Comparison of ENCODE assay signal across 13 cellular contexts in the genomic region with DNA sequence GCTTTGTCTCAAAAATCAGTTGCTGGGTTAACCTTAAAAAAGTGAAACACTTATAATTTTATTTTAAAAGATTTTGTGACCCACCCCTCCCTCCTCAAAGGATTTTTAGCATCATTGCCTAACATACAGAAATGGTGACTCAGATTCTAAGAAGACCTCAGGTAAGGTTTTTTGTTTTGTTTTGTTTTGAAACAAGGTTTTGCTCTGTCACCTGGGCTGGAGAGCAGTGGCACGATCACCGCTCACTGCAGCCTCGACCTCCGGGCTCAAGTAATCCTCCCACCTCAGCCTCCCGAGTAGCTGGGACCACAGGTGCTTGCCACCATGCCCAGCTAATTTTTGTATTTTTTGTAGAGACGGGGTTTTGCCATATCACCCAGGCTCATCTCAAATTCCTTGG.
A peak's percentile ranks its signal among the peaks of the same experiment; 100 is the strongest.
DNase-seq lines count a peak whose midpoint lies in the region; ATAC-seq and TF ChIP-seq lines count a peak whose summit lies in the region.
"Had no signal": no experiment of that assay in that cellular context is flagged by ENCODE, and none has a peak within 500 bp of the region (broad histone marks: within the 10 kb centered on the region; RNA-seq: fewer than 3 reads in every experiment).

No MANE protein-coding gene starts in this region.

- H3K27me3 ChIP-seq in MG63: no peaks in the 10 kb centered on the region
- H3K27me3 ChIP-seq: adrenal gland had no signal

- no peak overlapping the region for H3K4me3 ChIP-seq in MG63
- H3K4me3 ChIP-seq: adrenal gland had no signal

- peak overlapping the region; percentile 83 for H3K27ac Mint-ChIP-seq in activated CD4-positive, alpha-beta T cell treated with anti-CD3 and anti-CD28 coated beads for 36 hours
- H3K27ac Mint-ChIP-seq in CD14-positive monocyte (peak overlapping the region in 6 of 7 donors; percentile 25 to 74 (median 48)), natural killer cell (peak overlapping the region; percentile 91 to 93)
- H3K27ac Mint-ChIP-seq in activated T-helper 17 cell treated with anti-CD3 and anti-CD28 coated beads, Interleukin-2, amount 50 U/mL, for 72 hours: peak overlapping the region; percentile 90

- POLR2A ChIA-PET in activated CD4-positive, alpha-beta T cell treated with anti-CD3 and anti-CD28 coated beads for 36 hours (lab: Charles Lee): no interaction called here

- H3K9me3 Mint-ChIP-seq in activated CD4-positive, alpha-beta T cell treated with anti-CD3 and anti-CD28 coated beads for 36 hours (ENCODE audit: low read depth): peaks cover 2% of the 10 kb centered on the region
- H3K9me3 Mint-ChIP-seq in CD14-positive monocyte (no peaks in the 10 kb centered on the region), natural killer cell (peaks cover 0 to 3% of the 10 kb centered on the region in 2 donors)
- H3K9me3 Mint-ChIP-seq in activated T-helper 17 cell treated with anti-CD3 and anti-CD28 coated beads, Interleukin-2, amount 50 U/mL, for 72 hours: no peaks in the 10 kb centered on the region

- peaks cover 82% of the 10 kb centered on the region for H3K4me1 Mint-ChIP-seq in activated CD4-positive, alpha-beta T cell treated with anti-CD3 and anti-CD28 coated beads for 36 hours
- H3K4me1 Mint-ChIP-seq in CD14-positive monocyte: peaks cover 51% of the 10 kb centered on the region
- peaks cover 52% of the 10 kb centered on the region for H3K4me1 Mint-ChIP-seq in activated T-helper 17 cell treated with anti-CD3 and anti-CD28 coated beads, Interleukin-2, amount 50 U/mL, for 72 hours
- H3K4me1 Mint-ChIP-seq in natural killer cell: peaks cover 60 to 66% of the 10 kb centered on the region in 2 donors

- TF ChIP-seq CTCF in CD14-positive monocyte (IDR thresholded peaks at IDR 0.05): no peak
- no peak for TF ChIP-seq CTCF in natural killer cell (IDR thresholded peaks at IDR 0.05)

- no peaks in the 10 kb centered on the region for H3K9me3 ChIP-seq in MG63
- H3K9me3 ChIP-seq: adrenal gland had no signal

- peaks cover 55% of the 10 kb centered on the region for H3K36me3 Mint-ChIP-seq in activated CD4-positive, alpha-beta T cell treated with anti-CD3 and anti-CD28 coated beads for 36 hours (ENCODE audit: low read depth)
- H3K36me3 Mint-ChIP-seq in CD14-positive monocyte: peaks cover 51 to 63% of the 10 kb centered on the region in 2 donors
- H3K36me3 Mint-ChIP-seq in activated T-helper 17 cell treated with anti-CD3 and anti-CD28 coated beads, Interleukin-2, amount 50 U/mL, for 72 hours (ENCODE audit: low read depth): peaks cover 56% of the 10 kb centered on the region
- no peaks in the 10 kb centered on the region for H3K36me3 Mint-ChIP-seq in natural killer cell

- H3K4me3 Mint-ChIP-seq in activated CD4-positive, alpha-beta T cell treated with anti-CD3 and anti-CD28 coated beads for 36 hours: no peak overlapping the region
- H3K4me3 Mint-ChIP-seq in CD14-positive monocyte (no peak overlapping the region), natural killer cell (peak overlapping the region; percentile 21)
- peak overlapping the region; percentile 64 for H3K4me3 Mint-ChIP-seq in activated T-helper 17 cell treated with anti-CD3 and anti-CD28 coated beads, Interleukin-2, amount 50 U/mL, for 72 hours

- intact Hi-C loops in activated CD4-positive, alpha-beta T cell treated with anti-CD3 and anti-CD28 coated beads for 36 hours (cut with DNase I, micrococcal nuclease): loop anchor here in 1 of 2 experiments (10.0 kb wide), 1 partner anchor 490 kb away; no protein-coding TSS in a partner anchor
- intact Hi-C loops in CD14-positive monocyte (cut with micrococcal nuclease): no loop called here
- intact Hi-C loops in natural killer cell (cut with micrococcal nuclease): no loop called here
- intact Hi-C loops in posterior vena cava (cut with DNase I): no loop called here

- no peaks in the 10 kb centered on the region for H3K36me3 ChIP-seq in MG63

- peak; percentile 35 for DNase-seq in activated CD4-positive, alpha-beta T cell treated with anti-CD3 and anti-CD28 coated beads for 36 hours
- no peak for DNase-seq in activated CD4-positive, alpha-beta T cell treated with anti-CD3 and anti-CD28 coated beads for 4 hours
- no peak for DNase-seq in CD14-positive monocyte (ENCODE audit: low spot score)
- no peak for DNase-seq in natural killer cell
- DNase-seq in posterior vena cava (ENCODE audit: low spot score): no peak
- DNase-seq in MG63: no peak
- DNase-seq in NCI-H526 (lab: John Stamatoyannopoulos, UW): no peak
- DNase-seq: adrenal gland; caudate nucleus; effector CD8-positive, alpha-beta T cell; NCI-H1694; SHP77 had no signal

- ATAC-seq in activated CD4-positive, alpha-beta T cell treated with anti-CD3 and anti-CD28 coated beads for 36 hours: no peak
- ATAC-seq in activated T-helper 17 cell treated with anti-CD3 and anti-CD28 coated beads, Interleukin-2, amount 50 U/mL, for 72 hours (replicated peaks): peak; percentile 27
- ATAC-seq in natural killer cell: peak in 2 of 3 donors; percentile 7 to 34

- no peaks in the 10 kb centered on the region for H3K27me3 Mint-ChIP-seq in activated CD4-positive, alpha-beta T cell treated with anti-CD3 and anti-CD28 coated beads for 36 hours
- H3K27me3 Mint-ChIP-seq in CD14-positive monocyte (ENCODE audit: low read depth in 3 of 3) (no peaks in the 10 kb centered on the region), natural killer cell (ENCODE audit: low read depth in 2 of 2) (no peaks in the 10 kb centered on the region)
- H3K27me3 Mint-ChIP-seq in activated T-helper 17 cell treated with anti-CD3 and anti-CD28 coated beads, Interleukin-2, amount 50 U/mL, for 72 hours: no peaks in the 10 kb centered on the region

- CTCF ChIA-PET in activated CD4-positive, alpha-beta T cell treated with anti-CD3 and anti-CD28 coated beads for 36 hours (lab: Charles Lee): interaction anchor here (1.0 to 2.5 kb wide), 5 partner anchors 10 to 135 kb away, joined by 3 to 12 read pairs (median 3); no protein-coding TSS in a partner anchor

Comparison
In these comparisons a context has a peak if more than half of its experiments do, and no peak if none do; other contexts are left out.
1. H3K4me3 Mint-ChIP-seq: peak in activated T-helper 17 cell treated with anti-CD3 and anti-CD28 coated beads, Interleukin-2, amount 50 U/mL, for 72 hours (single experiment) and natural killer cell (single experiment); none in activated CD4-positive, alpha-beta T cell treated with anti-CD3 and anti-CD28 coated beads for 36 hours (single experiment) and CD14-positive monocyte (0 of 2).
2. Peak in every context shown above with its lines, with median percentiles within 50 percentile points of each other: H3K27ac Mint-ChIP-seq.